ENCODE assay signal across 19 cellular contexts in genomic region chr14:22081352-22081751, GRCh38.
"Had no signal": no experiment of that assay in that cellular context is flagged by ENCODE, and none has a peak within 500 bp of the region (broad histone marks: within the 10 kb centered on the region; RNA-seq: fewer than 3 reads in every experiment).

No MANE protein-coding gene starts in this region.

- H3K9me3 ChIP-seq: esophagus squamous epithelium, gastrocnemius medialis, left ventricle myocardium inferior, transverse colon had no signal

- H3K27me3 Mint-ChIP-seq: progenitor cell of endocrine pancreas had no signal

- H3K4me1 Mint-ChIP-seq: endodermal cell had no signal

- DNase-seq: activated CD4-positive, alpha-beta T cell treated with anti-CD3 and anti-CD28 coated beads for 1 hour; activated T-cell treated with anti-CD3 and anti-CD28 coated beads, Interleukin-2, amount 50 U/mL, for 1 hour; cerebellar nuclear complex; endodermal cell; esophagus squamous epithelium; gastrocnemius medialis; head of caudate nucleus; hypothalamus; left ventricle myocardium inferior; natural killer cell; retina; stimulated activated CD4-positive, alpha-beta T cell treated with anti-CD3 and anti-CD28 coated beads, Interleukin-2, amount 100 ng/mL, for 48 hours; stimulated activated CD8-positive, alpha-beta memory T cell treated with anti-CD3 and anti-CD28 coated beads, Interleukin-4, amount 100 ng/mL, for 48 hours; stimulated activated naive B cell treated with anti-CD40 and anti-IgM and Interleukin-4, amounts not matched to agents 10 μg/mL and 1 μg/mL and 100 μg/mL, for 72 hours; SW 1271; transverse colon; WERI-Rb-1 had no signal

- H3K4me3 ChIP-seq: coronary artery, esophagus squamous epithelium, gastrocnemius medialis, left ventricle myocardium inferior, transverse colon had no signal

- H3K27ac ChIP-seq: coronary artery, esophagus squamous epithelium, gastrocnemius medialis, left ventricle myocardium inferior, transverse colon, WERI-Rb-1 had no signal

- H3K27ac Mint-ChIP-seq: endodermal cell; natural killer cell; progenitor cell of endocrine pancreas; stimulated activated naive B cell treated with anti-CD40 and anti-IgM and Interleukin-4, amounts not matched to agents 10 μg/mL and 1 μg/mL and 100 μg/mL, for 72 hours had no signal

- ATAC-seq: gastrocnemius medialis; natural killer cell; stimulated activated naive B cell treated with anti-CD40 and anti-IgM and Interleukin-4, amounts not matched to agents 10 μg/mL and 1 μg/mL and 100 μg/mL, for 72 hours had no signal

- H3K4me3 Mint-ChIP-seq: endodermal cell; natural killer cell; stimulated activated naive B cell treated with anti-CD40 and anti-IgM and Interleukin-4, amounts not matched to agents 10 μg/mL and 1 μg/mL and 100 μg/mL, for 72 hours had no signal

- H3K36me3 Mint-ChIP-seq: natural killer cell; stimulated activated naive B cell treated with anti-CD40 and anti-IgM and Interleukin-4, amounts not matched to agents 10 μg/mL and 1 μg/mL and 100 μg/mL, for 72 hours had no signal

- H3K4me1 ChIP-seq: esophagus squamous epithelium, gastrocnemius medialis, left ventricle myocardium inferior, transverse colon had no signal

- H3K27me3 ChIP-seq: esophagus squamous epithelium, gastrocnemius medialis had no signal

- H3K36me3 ChIP-seq: esophagus squamous epithelium, gastrocnemius medialis, left ventricle myocardium inferior, transverse colon, WERI-Rb-1 had no signal

- H3K9me3 Mint-ChIP-seq: endodermal cell; natural killer cell; stimulated activated naive B cell treated with anti-CD40 and anti-IgM and Interleukin-4, amounts not matched to agents 10 μg/mL and 1 μg/mL and 100 μg/mL, for 72 hours had no signal
